16 cellular contexts compared by ENCODE assay signal in the genomic region with DNA sequence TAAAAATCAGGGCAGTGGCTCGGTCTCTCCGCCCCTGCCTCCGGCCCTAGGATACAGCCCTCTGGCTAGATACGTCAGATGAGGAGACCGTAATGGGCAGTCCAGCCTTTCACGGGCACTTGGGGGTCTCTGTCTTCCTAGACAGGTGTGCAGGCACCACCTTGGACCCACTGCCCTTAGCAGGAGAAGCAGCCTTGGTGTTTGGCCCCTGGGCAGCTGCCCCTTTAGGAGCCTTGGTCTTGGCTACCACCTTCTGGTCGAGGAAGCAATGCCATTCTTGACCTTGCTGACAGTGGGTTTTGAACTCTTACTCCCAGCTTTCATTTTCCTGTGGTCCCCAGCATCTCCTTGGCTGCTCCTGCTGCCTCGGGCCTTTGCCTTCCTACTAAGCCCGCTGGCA.
DNase-seq lines count a peak whose midpoint lies in the region; ATAC-seq and TF ChIP-seq lines count a peak whose summit lies in the region.
"Had no signal": no experiment of that assay in that cellular context is flagged by ENCODE, and none has a peak within 500 bp of the region (broad histone marks: within the 10 kb centered on the region; RNA-seq: fewer than 3 reads in every experiment).

No MANE protein-coding gene starts in this region.

- no peaks in the 10 kb centered on the region for H3K27me3 ChIP-seq in H9 (ENCODE audit: insufficient read depth, low read length)
- H3K27me3 ChIP-seq in endodermal cell (ENCODE audit: control insufficient read depth, insufficient read depth, low read length, poor library complexity, severe bottlenecking) = peaks cover 74% of the 10 kb centered on the region
- no peaks in the 10 kb centered on the region; the same call in 1 of the 2 replicates for H3K27me3 ChIP-seq in HAP-1 (ENCODE audit: low read depth)

- no peaks in the 10 kb centered on the region for H3K79me2 ChIP-seq in H9 (ENCODE audit: insufficient read depth, low read length)

- no peaks in the 10 kb centered on the region for H3K23me2 ChIP-seq in H9 (ENCODE audit: insufficient read length, low read depth, low read length, poor library complexity, severe bottlenecking)

- intact Hi-C loops in Right ventricle myocardium inferior (cut with DNase I) (loop anchor here (5.0 to 10.0 kb wide), 2 partner anchors 98 to 211 kb away; no protein-coding TSS in a partner anchor), cardiac septum (cut with DNase I) (no loop called here)

- no peak overlapping the region for H3K14ac ChIP-seq in H9 (ENCODE audit: insufficient read depth, low read length)

- H3K4me1 Mint-ChIP-seq in H9 (0 out of 4 replicates have a peak, but pooled peaks cover 0 to under 1% of the 10 kb centered on the region in 2 experiments), endodermal cell (no peaks in the 10 kb centered on the region)

- peaks cover 11% of the 10 kb centered on the region for H3K27me3 Mint-ChIP-seq in H9 (ENCODE audit: low read depth)
- peaks cover 58% of the 10 kb centered on the region for H3K27me3 Mint-ChIP-seq in endodermal cell (ENCODE audit: insufficient read depth)

- H4K8ac ChIP-seq in H9 (replicated peaks; ENCODE audit: insufficient read length, low read depth, low read length) = no peak overlapping the region

- no peak for ATAC-seq in Right ventricle myocardium inferior
- ATAC-seq: CD8-positive, alpha-beta T cell had no signal

- H4K5ac ChIP-seq in H9 (ENCODE audit: insufficient read length, low read depth, low read length) = no peak overlapping the region

- no CpG with 5 or more reads among the region's 9 CpGs for WGBS in H9 (ENCODE audit: extremely low coverage, insufficient read length, low lambda C conversion rate)
- 90 to 94% methylated on average over 7 to 9 of the region's 9 CpGs for WGBS in endodermal cell (ENCODE audit: insufficient coverage in 1 of 2, insufficient read length in 1 of 2), 2 experiments

- no peak overlapping the region for H3T11ph ChIP-seq in H9 (ENCODE audit: low read length)

- H3K9me3 Mint-ChIP-seq in H9 = no peaks in the 10 kb centered on the region; a peak in 1 of 5 replicates
- H3K9me3 Mint-ChIP-seq in endodermal cell = no peaks in the 10 kb centered on the region
- H3K9me3 Mint-ChIP-seq: CD8-positive, alpha-beta T cell had no signal

- H3K27ac Mint-ChIP-seq in H9 (0 out of 7 replicates have a peak overlapping the region, but pooled peaks of 1 of the 3 experiments have one; percentile 20), endodermal cell (no peak overlapping the region)
- H3K27ac Mint-ChIP-seq: CD8-positive, alpha-beta T cell had no signal

- no peak overlapping the region for H2BK120ac ChIP-seq in H9 (ENCODE audit: low read depth, low read length, poor library complexity, severe bottlenecking)

- peaks cover 3% of the 10 kb centered on the region for H4K20me1 ChIP-seq in H9 (ENCODE audit: control insufficient read depth, insufficient read depth, insufficient read length)

- H2AK5ac ChIP-seq in H9 (ENCODE audit: insufficient read length, low read length) = no peak overlapping the region

- no peak overlapping the region for H3K4me3 ChIP-seq in endodermal cell (ENCODE audit: low read length)
- H3K4me3 ChIP-seq in HAP-1 = no peak overlapping the region

- H3K36me3 Mint-ChIP-seq in H9 (ENCODE audit: insufficient read depth in 1 of 3, low read depth in 3 of 3) (no peaks in the 10 kb centered on the region), endodermal cell (ENCODE audit: low read depth) (no peaks in the 10 kb centered on the region)
- H3K36me3 Mint-ChIP-seq: CD8-positive, alpha-beta T cell had no signal

- TF ChIP-seq CTCF in H9 (conservative IDR thresholded peaks at IDR 0.05) = 0 out of 3 replicates have a peak, but pooled peaks have one; percentile 14
- peak; percentile 56 for TF ChIP-seq CTCF in endodermal cell (conservative IDR thresholded peaks at IDR 0.05)

- no peak overlapping the region for H3K56ac ChIP-seq in H9 (ENCODE audit: insufficient read length, low read depth, low read length)

- no peaks in the 10 kb centered on the region for H3K79me1 ChIP-seq in H9 (ENCODE audit: insufficient read depth, low read depth, low read length, poor library complexity, severe bottlenecking)

- H3K9me3 ChIP-seq in H9 (ENCODE audit: control insufficient read depth, low read depth, low read length) (no peaks in the 10 kb centered on the region), endodermal cell (ENCODE audit: control insufficient read depth, low read length) (no peaks in the 10 kb centered on the region), HAP-1 (no peaks in the 10 kb centered on the region)

- in situ Hi-C loops in HAP-1 (cut with MboI; ENCODE audit: low sequenced_read_pairs) = no loop called here

- H2BK15ac ChIP-seq in H9 (ENCODE audit: low read depth, low read length) = no peak overlapping the region

- H2BK20ac ChIP-seq in H9 (ENCODE audit: low read depth, low read length, poor library complexity, severe bottlenecking) = no peak overlapping the region

- no peak overlapping the region for H3K23ac ChIP-seq in H9 (ENCODE audit: insufficient read length, low read depth, low read length)

- H3K4ac ChIP-seq in H9 (ENCODE audit: low read depth, low read length) = no peak overlapping the region

- H3K27ac ChIP-seq in H9 (ENCODE audit: insufficient read length, low read depth, low read length) (no peak overlapping the region), endodermal cell (ENCODE audit: low read depth, low read length) (no peak overlapping the region), substantia nigra (ENCODE audit: low read depth, low read length, poor library complexity, severe bottlenecking) (peak overlapping the region; percentile 35)
- H3K27ac ChIP-seq: 22Rv1 had no signal

- no peak overlapping the region for H2BK12ac ChIP-seq in H9 (ENCODE audit: insufficient read length, low read depth, low read length)

- H3K4me1 ChIP-seq in H9 (ENCODE audit: insufficient read depth, low read length) = no peaks in the 10 kb centered on the region
- no peaks in the 10 kb centered on the region for H3K4me1 ChIP-seq in endodermal cell (ENCODE audit: control insufficient read depth, insufficient read depth, low read length)
- peaks cover 10% of the 10 kb centered on the region; the same call in 1 of the 2 replicates for H3K4me1 ChIP-seq in HAP-1

- no peak overlapping the region for H3K4me2 ChIP-seq in H9 (ENCODE audit: insufficient read depth, insufficient read length, low read length)

- H3K36me3 ChIP-seq in endodermal cell (ENCODE audit: control insufficient read depth, insufficient read depth, low read length) (no peaks in the 10 kb centered on the region), HAP-1 (replicated peaks) (no peaks in the 10 kb centered on the region)

- DNase-seq in Right ventricle myocardium inferior (ENCODE audit: missing footprints) = peak; percentile 68
- DNase-seq in cardiac septum (ENCODE audit: low spot score) = no peak
- peak; percentile 30 for DNase-seq in H9
- no peak for DNase-seq in endodermal cell
- DNase-seq in substantia nigra (lab: John Stamatoyannopoulos, UW) = peak in 1 of 49 donors; percentile 12
- DNase-seq in anterior cingulate cortex (lab: John Stamatoyannopoulos, UW) = no peak
- no peak for DNase-seq in HAP-1 (ENCODE audit: low spot score in 2 of 2)
- DNase-seq in EL = no peak
- DNase-seq: CD8-positive, alpha-beta T cell; COR-L47; DMS153; DMS79 treated with DMSO at 0.1 percent for 48 hours; GDM1; GOT3 had no signal

- H3K18ac ChIP-seq in H9 (ENCODE audit: insufficient read length, low read depth, low read length) = no peak overlapping the region

- no peak overlapping the region for H4K91ac ChIP-seq in H9 (ENCODE audit: insufficient read length, low read depth, low read length)

- H2BK5ac ChIP-seq in H9 (ENCODE audit: insufficient read length, low read length) = no peak overlapping the region

- H3K4me3 Mint-ChIP-seq in H9 (no peak overlapping the region), endodermal cell (no peak overlapping the region)
- H3K4me3 Mint-ChIP-seq: CD14-positive monocyte; CD8-positive, alpha-beta T cell had no signal

- no peak overlapping the region for H3K9ac ChIP-seq in H9 (ENCODE audit: extremely low read depth, insufficient read length, low read length)
- H3K9ac ChIP-seq in endodermal cell (ENCODE audit: extremely low read depth, low read length, poor library complexity, severe bottlenecking) = no peak overlapping the region

- H2AFZ ChIP-seq in H9 (ENCODE audit: low read length) = no peak overlapping the region

Comparison
In these comparisons a context has a peak if more than half of its experiments do, and no peak if none do; other contexts are left out.
1. DNase-seq: peak in Right ventricle myocardium inferior (single experiment) and H9 (single experiment); none in cardiac septum (single experiment), endodermal cell (single experiment), anterior cingulate cortex (0 of 58), HAP-1 (0 of 2) and EL (single experiment).